Comparison of ENCODE assay signal across 12 cellular contexts in genomic region chr14:52895000-52895399, GRCh38. TPM values are rescaled to one million over a fixed set of nuclear protein-coding genes. Genes with fewer than 3 reads are reported as not detected.
DNase-seq lines count a peak whose midpoint lies in the region; ATAC-seq and TF ChIP-seq lines count a peak whose summit lies in the region.
"Had no signal": no experiment of that assay in that cellular context is flagged by ENCODE, and none has a peak within 500 bp of the region (broad histone marks: within the 10 kb centered on the region; RNA-seq: fewer than 3 reads in every experiment).

No MANE protein-coding gene starts in this region.

- peaks cover 33% of the 10 kb centered on the region for H3K4me1 ChIP-seq in BLaER1
- peaks cover 11% of the 10 kb centered on the region for H3K4me1 ChIP-seq in foreskin keratinocyte

- ATAC-seq in foreskin keratinocyte (no peak), GM21360 (IDR thresholded peaks at IDR 0.05; ENCODE audit: unreplicated experiment) (no peak), HG02885 (IDR thresholded peaks at IDR 0.05; ENCODE audit: poor library complexity, unreplicated experiment) (no peak)

- TF ChIP-seq CTCF in GM13976 (IDR thresholded peaks at IDR 0.05; ENCODE audit: borderline replicate concordance, control extremely low read depth, extremely low read depth, insufficient read depth, missing control alignments) (no peak), foreskin keratinocyte (conservative IDR thresholded peaks at IDR 0.05) (no peak)

- H3K27me3 ChIP-seq in BLaER1, result no peaks in the 10 kb centered on the region
- no peaks in the 10 kb centered on the region for H3K27me3 ChIP-seq in foreskin keratinocyte

- no peaks in the 10 kb centered on the region for H4K20me1 ChIP-seq in BLaER1

- peak overlapping the region; percentile 71 for H3K4me2 ChIP-seq in BLaER1

- H3K27ac ChIP-seq in BLaER1 (peak overlapping the region; percentile 59), foreskin keratinocyte (peak overlapping the region; percentile 5)
- H3K27ac ChIP-seq: C4-2B had no signal

- no peaks in the 10 kb centered on the region for H3K36me3 ChIP-seq in BLaER1

- DNase-seq in GM13976 (ENCODE audit: low spot score) (peak; percentile 32), SK-N-DZ (ENCODE audit: low spot score) (peak; percentile 3), foreskin keratinocyte (peak in 1 of 2 donors; percentile 34), cerebellum (ENCODE audit: low spot score) (no peak)
- DNase-seq in activated T-cell treated with anti-CD3 and anti-CD28 coated beads, Interleukin-2, amount 50 U/mL, for 1 hour, result no peak
- DNase-seq: NCI-H2081; stimulated activated CD4-positive, alpha-beta T cell treated with anti-CD3 and anti-CD28 coated beads, Interleukin-2, amount 100 ng/mL, for 24 hours; stimulated activated naive B cell treated with anti-CD40 and anti-IgM and Interleukin-4, amounts not matched to agents 10 μg/mL and 1 μg/mL and 100 μg/mL, for 72 hours had no signal

- no peaks in the 10 kb centered on the region for H3K9me3 ChIP-seq in BLaER1

- in situ Hi-C loops in GM13976 (cut with MboI; ENCODE audit: low sequenced_read_pairs, unreplicated experiment), result no loop called here

- no peak overlapping the region for H3K9ac ChIP-seq in BLaER1

- no peak overlapping the region for H3K4me3 ChIP-seq in BLaER1

RNA-seq across cellular contexts. Expression of gene FERMT2, which starts 55.9 kb away (rescaled TPM):
- polyA plus RNA-seq in SK-N-DZ (2014; cell fraction: cytosol; rRNA removed), result 41.5 and 46.6 TPM in 2 replicates
- 27.5 and 39.0 TPM in 2 replicates for polyA plus RNA-seq in SK-N-DZ (2014; cell fraction: nucleus; rRNA removed)
- total RNA-seq in foreskin keratinocyte (15.1 and 17.1 TPM in 2 replicates), cerebellum (60.8 TPM)
- polyA plus RNA-seq in foreskin keratinocyte, result 6.7 and 6.9 TPM in 2 replicates

Comparison
In these comparisons a context has a peak if more than half of its experiments do, and no peak if none do; other contexts are left out.
1. DNase-seq: peak in GM13976 (single experiment) and SK-N-DZ (single experiment); none in activated T-cell treated with anti-CD3 and anti-CD28 coated beads, Interleukin-2, amount 50 U/mL, for 1 hour (single experiment) and cerebellum (single experiment).